ENCODE assay signal across 1 cellular context in the genomic region with DNA sequence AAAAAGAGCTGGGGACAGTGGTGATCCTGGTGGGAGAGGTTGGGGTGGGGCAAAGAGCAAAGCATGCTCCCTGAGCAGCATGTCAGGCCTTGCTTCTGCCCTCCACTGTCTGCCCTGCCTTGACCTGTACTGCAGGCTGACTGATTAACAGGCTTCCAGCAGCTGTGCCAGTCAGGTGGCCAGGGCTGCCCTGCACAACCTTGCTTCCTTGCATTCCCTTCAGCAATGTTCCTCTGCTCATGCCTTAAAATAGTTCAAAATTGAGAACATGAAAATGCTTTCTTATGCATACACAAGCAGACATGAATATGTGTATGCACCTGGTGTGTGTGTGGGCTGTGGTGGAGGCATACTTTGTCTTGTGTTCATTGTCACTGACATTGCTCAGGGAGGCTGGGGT.
TF ChIP-seq lines count a peak whose summit lies in the region.

No MANE protein-coding gene starts in this region.

TF ChIP-seq in GM12878, 131 proteins besides CTCF, POLR2A, EP300 and RAD21 (continued from another document):
- TF ChIP-seq PBX3 (IDR thresholded peaks at IDR 0.05; ENCODE audit: insufficient replicate concordance, low read depth, low read length) (no peak), TCF3 (IDR thresholded peaks at IDR 0.05; ENCODE audit: borderline replicate concordance, insufficient read depth, low read depth, low read length) (no peak), ASH2L (IDR thresholded peaks at IDR 0.05; ENCODE audit: borderline replicate concordance, low read depth) (no peak), BHLHE40 (IDR thresholded peaks at IDR 0.05; ENCODE audit: borderline replicate concordance in 1 of 2, low read depth in 2 of 2, low read length in 1 of 2) (no peak), STAT1 (conservative IDR thresholded peaks at IDR 0.05) (no peak), TBL1XR1 (IDR thresholded peaks at IDR 0.05; ENCODE audit: low read depth, low read length) (no peak), JUNB (IDR thresholded peaks at IDR 0.05) (no peak), MEF2B (IDR thresholded peaks at IDR 0.05; ENCODE audit: partially characterized antibody, poor library complexity, severe bottlenecking) (no peak), MTA3 (IDR thresholded peaks at IDR 0.05; ENCODE audit: borderline replicate concordance, low read length) (no peak), KAT2A (conservative IDR thresholded peaks at IDR 0.05; ENCODE audit: control insufficient read depth, low read depth, low read length) (no peak), DPF2 (IDR thresholded peaks at IDR 0.05) (no peak), FOXK2 (IDR thresholded peaks at IDR 0.05) (no peak)
- TF ChIP-seq, protein P1, sequence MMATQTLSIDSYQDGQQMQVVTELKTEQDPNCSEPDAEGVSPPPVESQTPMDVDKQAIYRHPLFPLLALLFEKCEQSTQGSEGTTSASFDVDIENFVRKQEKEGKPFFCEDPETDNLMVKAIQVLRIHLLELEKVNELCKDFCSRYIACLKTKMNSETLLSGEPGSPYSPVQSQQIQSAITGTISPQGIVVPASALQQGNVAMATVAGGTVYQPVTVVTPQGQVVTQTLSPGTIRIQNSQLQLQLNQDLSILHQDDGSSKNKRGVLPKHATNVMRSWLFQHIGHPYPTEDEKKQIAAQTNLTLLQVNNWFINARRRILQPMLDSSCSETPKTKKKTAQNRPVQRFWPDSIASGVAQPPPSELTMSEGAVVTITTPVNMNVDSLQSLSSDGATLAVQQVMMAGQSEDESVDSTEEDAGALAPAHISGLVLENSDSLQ (IDR thresholded peaks at IDR 0.05), result no peak
- TF ChIP-seq, protein P2, sequence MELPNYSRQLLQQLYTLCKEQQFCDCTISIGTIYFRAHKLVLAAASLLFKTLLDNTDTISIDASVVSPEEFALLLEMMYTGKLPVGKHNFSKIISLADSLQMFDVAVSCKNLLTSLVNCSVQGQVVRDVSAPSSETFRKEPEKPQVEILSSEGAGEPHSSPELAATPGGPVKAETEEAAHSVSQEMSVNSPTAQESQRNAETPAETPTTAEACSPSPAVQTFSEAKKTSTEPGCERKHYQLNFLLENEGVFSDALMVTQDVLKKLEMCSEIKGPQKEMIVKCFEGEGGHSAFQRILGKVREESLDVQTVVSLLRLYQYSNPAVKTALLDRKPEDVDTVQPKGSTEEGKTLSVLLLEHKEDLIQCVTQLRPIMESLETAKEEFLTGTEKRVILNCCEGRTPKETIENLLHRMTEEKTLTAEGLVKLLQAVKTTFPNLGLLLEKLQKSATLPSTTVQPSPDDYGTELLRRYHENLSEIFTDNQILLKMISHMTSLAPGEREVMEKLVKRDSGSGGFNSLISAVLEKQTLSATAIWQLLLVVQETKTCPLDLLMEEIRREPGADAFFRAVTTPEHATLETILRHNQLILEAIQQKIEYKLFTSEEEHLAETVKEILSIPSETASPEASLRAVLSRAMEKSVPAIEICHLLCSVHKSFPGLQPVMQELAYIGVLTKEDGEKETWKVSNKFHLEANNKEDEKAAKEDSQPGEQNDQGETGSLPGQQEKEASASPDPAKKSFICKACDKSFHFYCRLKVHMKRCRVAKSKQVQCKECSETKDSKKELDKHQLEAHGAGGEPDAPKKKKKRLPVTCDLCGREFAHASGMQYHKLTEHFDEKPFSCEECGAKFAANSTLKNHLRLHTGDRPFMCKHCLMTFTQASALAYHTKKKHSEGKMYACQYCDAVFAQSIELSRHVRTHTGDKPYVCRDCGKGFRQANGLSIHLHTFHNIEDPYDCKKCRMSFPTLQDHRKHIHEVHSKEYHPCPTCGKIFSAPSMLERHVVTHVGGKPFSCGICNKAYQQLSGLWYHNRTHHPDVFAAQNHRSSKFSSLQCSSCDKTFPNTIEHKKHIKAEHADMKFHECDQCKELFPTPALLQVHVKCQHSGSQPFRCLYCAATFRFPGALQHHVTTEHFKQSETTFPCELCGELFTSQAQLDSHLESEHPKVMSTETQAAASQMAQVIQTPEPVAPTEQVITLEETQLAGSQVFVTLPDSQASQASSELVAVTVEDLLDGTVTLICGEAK (IDR thresholded peaks at IDR 0.05; ENCODE audit: borderline replicate concordance), result no peak
- TF ChIP-seq, protein P3, sequence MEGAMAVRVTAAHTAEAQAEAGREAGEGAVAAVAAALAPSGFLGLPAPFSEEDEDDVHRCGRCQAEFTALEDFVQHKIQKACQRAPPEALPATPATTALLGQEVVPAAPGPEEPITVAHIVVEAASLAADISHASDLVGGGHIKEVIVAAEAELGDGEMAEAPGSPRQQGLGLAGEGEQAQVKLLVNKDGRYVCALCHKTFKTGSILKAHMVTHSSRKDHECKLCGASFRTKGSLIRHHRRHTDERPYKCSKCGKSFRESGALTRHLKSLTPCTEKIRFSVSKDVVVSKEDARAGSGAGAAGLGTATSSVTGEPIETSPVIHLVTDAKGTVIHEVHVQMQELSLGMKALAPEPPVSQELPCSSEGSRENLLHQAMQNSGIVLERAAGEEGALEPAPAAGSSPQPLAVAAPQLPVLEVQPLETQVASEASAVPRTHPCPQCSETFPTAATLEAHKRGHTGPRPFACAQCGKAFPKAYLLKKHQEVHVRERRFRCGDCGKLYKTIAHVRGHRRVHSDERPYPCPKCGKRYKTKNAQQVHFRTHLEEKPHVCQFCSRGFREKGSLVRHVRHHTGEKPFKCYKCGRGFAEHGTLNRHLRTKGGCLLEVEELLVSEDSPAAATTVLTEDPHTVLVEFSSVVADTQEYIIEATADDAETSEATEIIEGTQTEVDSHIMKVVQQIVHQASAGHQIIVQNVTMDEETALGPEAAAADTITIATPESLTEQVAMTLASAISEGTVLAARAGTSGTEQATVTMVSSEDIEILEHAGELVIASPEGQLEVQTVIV (IDR thresholded peaks at IDR 0.05; ENCODE audit: borderline replicate concordance, partially characterized antibody), result no peak
